11 cellular contexts compared by ENCODE assay signal in genomic region chr7:30179016-30179436, GRCh38. TPM values are rescaled to one million over a fixed set of nuclear protein-coding genes. Genes with fewer than 3 reads are reported as not detected.
DNase-seq lines count a peak whose midpoint lies in the region; ATAC-seq and TF ChIP-seq lines count a peak whose summit lies in the region.
"Had no signal": no experiment of that assay in that cellular context is flagged by ENCODE, and none has a peak within 500 bp of the region (broad histone marks: within the 10 kb centered on the region; RNA-seq: fewer than 3 reads in every experiment).

No MANE protein-coding gene starts in this region.

- H3K4me1 Mint-ChIP-seq in activated CD4-positive, alpha-beta memory T cell treated with anti-CD3 and anti-CD28 coated beads for 36 hours (ENCODE audit: low read depth) = peaks cover 4% of the 10 kb centered on the region

- H3K9ac ChIP-seq in BLaER1 treated with 17β-estradiol and CSF1 and Interleukin-3, amounts not matched to agents 10 nM and 100 nM = no peak overlapping the region; a peak in 1 of 22 replicates

- peak overlapping the region in 6 of 11 experiments; percentile 19 to 83 (median 65); a peak in 11 of 22 replicates for H3K27ac ChIP-seq in BLaER1 treated with 17β-estradiol and CSF1 and Interleukin-3, amounts not matched to agents 10 nM and 100 nM
- peak overlapping the region; percentile 79 to 85 for H3K27ac ChIP-seq in ascending aorta
- H3K27ac ChIP-seq: dorsolateral prefrontal cortex, VCaP had no signal

- H3K9me3 ChIP-seq in BLaER1 treated with 17β-estradiol and CSF1 and Interleukin-3, amounts not matched to agents 10 nM and 100 nM (replicated peaks in 1 of 11) = peaks cover 0 to 36% (median 0%) of the 10 kb centered on the region in 11 experiments; a peak in 12 of 22 replicates
- H3K9me3 ChIP-seq in ascending aorta = no peaks in the 10 kb centered on the region

- no peaks in the 10 kb centered on the region for H4K20me1 ChIP-seq in BLaER1 treated with 17β-estradiol and CSF1 and Interleukin-3, amounts not matched to agents 10 nM and 100 nM

- POLR2A ChIA-PET in activated CD4-positive, alpha-beta memory T cell treated with anti-CD3 and anti-CD28 coated beads for 36 hours (lab: Charles Lee) = no interaction called here

- H3K4me3 Mint-ChIP-seq in activated CD4-positive, alpha-beta memory T cell treated with anti-CD3 and anti-CD28 coated beads for 36 hours = no peak overlapping the region

- H3K27me3 ChIP-seq in BLaER1 treated with 17β-estradiol and CSF1 and Interleukin-3, amounts not matched to agents 10 nM and 100 nM = no peaks in the 10 kb centered on the region
- no peaks in the 10 kb centered on the region for H3K27me3 ChIP-seq in ascending aorta
- H3K27me3 ChIP-seq: dorsolateral prefrontal cortex had no signal

- CTCF ChIA-PET in activated CD4-positive, alpha-beta memory T cell treated with anti-CD3 and anti-CD28 coated beads for 36 hours (lab: Charles Lee) = interaction anchor here (0.6 to 1.0 kb wide), 2 partner anchors 14 to 84 kb away, joined by 3 read pairs; no protein-coding TSS in a partner anchor

- peak; percentile 85 for ATAC-seq in GM19351 (IDR thresholded peaks at IDR 0.05; ENCODE audit: unreplicated experiment)
- peak; percentile 87 for ATAC-seq in HG03095 (IDR thresholded peaks at IDR 0.05; ENCODE audit: unreplicated experiment)

- H3K36me3 Mint-ChIP-seq in activated CD4-positive, alpha-beta memory T cell treated with anti-CD3 and anti-CD28 coated beads for 36 hours = no peaks in the 10 kb centered on the region

- no peaks in the 10 kb centered on the region for H3K36me3 ChIP-seq in BLaER1 treated with 17β-estradiol and CSF1 and Interleukin-3, amounts not matched to agents 10 nM and 100 nM
- H3K36me3 ChIP-seq in ascending aorta = no peaks in the 10 kb centered on the region

- TF ChIP-seq CTCF in ascending aorta (IDR thresholded peaks at IDR 0.05) = no peak

- H3K4me3 ChIP-seq in BLaER1 treated with 17β-estradiol and CSF1 and Interleukin-3, amounts not matched to agents 10 nM and 100 nM = no peak overlapping the region
- no peak overlapping the region for H3K4me3 ChIP-seq in ascending aorta
- H3K4me3 ChIP-seq: dorsolateral prefrontal cortex, lung had no signal

- peak overlapping the region in 9 of 11 experiments; percentile 0 to 88 (median 57); a peak in 14 of 22 replicates for H3K4me2 ChIP-seq in BLaER1 treated with 17β-estradiol and CSF1 and Interleukin-3, amounts not matched to agents 10 nM and 100 nM

- no peaks in the 10 kb centered on the region for H3K9me3 Mint-ChIP-seq in activated CD4-positive, alpha-beta memory T cell treated with anti-CD3 and anti-CD28 coated beads for 36 hours

- intact Hi-C loops in ascending aorta (cut with DNase I) = no loop called here
- intact Hi-C loops in activated CD4-positive, alpha-beta memory T cell treated with anti-CD3 and anti-CD28 coated beads for 36 hours (cut with micrococcal nuclease) = no loop called here

- H3K27me3 Mint-ChIP-seq in activated CD4-positive, alpha-beta memory T cell treated with anti-CD3 and anti-CD28 coated beads for 36 hours = no peaks in the 10 kb centered on the region

- no peak overlapping the region for H3K27ac Mint-ChIP-seq in activated CD4-positive, alpha-beta memory T cell treated with anti-CD3 and anti-CD28 coated beads for 36 hours

- DNase-seq in ascending aorta (ENCODE audit: low spot score in 2 of 2) (no peak), 8988T (no peak), pons (ENCODE audit: low spot score) (no peak)
- no peak for DNase-seq in stimulated activated CD4-positive, alpha-beta T cell treated with anti-CD3 and anti-CD28 coated beads, Interleukin-2, amount 100 ng/mL, for 48 hours
- DNase-seq in activated CD4-positive, alpha-beta memory T cell treated with anti-CD3 and anti-CD28 coated beads for 36 hours = no peak
- DNase-seq: dorsolateral prefrontal cortex had no signal

- peaks cover 31 to 95% (median 45%) of the 10 kb centered on the region in 10 experiments for H3K4me1 ChIP-seq in BLaER1 treated with 17β-estradiol and CSF1 and Interleukin-3, amounts not matched to agents 10 nM and 100 nM
- peaks cover 26 to 79% of the 10 kb centered on the region in 2 donors for H3K4me1 ChIP-seq in ascending aorta

RNA-seq across cellular contexts. Expression of gene MTURN, which starts 44.2 kb away (rescaled TPM):
- total RNA-seq in ascending aorta = 40.9 TPM
- total RNA-seq in activated CD4-positive, alpha-beta memory T cell treated with anti-CD3 and anti-CD28 coated beads for 36 hours = 1 to 10 TPM; 3.1 to 3.7 TPM
